Comparison of ENCODE assay signal across 28 cellular contexts in genomic region chr16:60748366-60748765, GRCh38.
"Had no signal": no experiment of that assay in that cellular context is flagged by ENCODE, and none has a peak within 500 bp of the region (broad histone marks: within the 10 kb centered on the region; RNA-seq: fewer than 3 reads in every experiment).

No MANE protein-coding gene starts in this region.

- H2AFZ ChIP-seq: hepatocyte had no signal

- H3K27me3 ChIP-seq: brain microvascular endothelial cell, esophagus muscularis mucosa, gastroesophageal sphincter, heart right ventricle, hepatocyte had no signal

- H3K9me3 ChIP-seq: esophagus muscularis mucosa, gastroesophageal sphincter, heart right ventricle had no signal

- H3K4me3 Mint-ChIP-seq: activated CD4-positive, alpha-beta memory T cell treated with anti-CD3 and anti-CD28 coated beads, Interleukin-2, amount 10 ng/mL, durations not matched to agents 7 days and 5 days; activated CD4-positive, alpha-beta T cell treated with anti-CD3 and anti-CD28 coated beads, Interleukin-2, amount 10 ng/mL, durations not matched to agents 7 days and 5 days; activated naive CD4-positive, alpha-beta T cell treated with anti-CD3 and anti-CD28 coated beads, Interleukin-2, amount 10 ng/mL, durations not matched to agents 7 days and 5 days; activated naive CD8-positive, alpha-beta T cell treated with anti-CD3 and anti-CD28 coated beads, Interleukin-2, amount 10 ng/mL, durations not matched to agents 7 days and 5 days; activated T-cell treated with anti-CD3 and anti-CD28 coated beads, Interleukin-2, amount 50 U/mL, for 24 hours; activated T-cell treated with anti-CD3 and anti-CD28 coated beads, Interleukin-2, amount 50 U/mL, for 72 hours; effector memory CD8-positive, alpha-beta T cell had no signal

- ATAC-seq: activated naive CD4-positive, alpha-beta T cell treated with anti-CD3 and anti-CD28 coated beads, Interleukin-2, amount 50 U/mL, for 72 hours; activated T-cell treated with anti-CD3 and anti-CD28 coated beads, Interleukin-2, amount 50 U/mL, for 72 hours; effector memory CD8-positive, alpha-beta T cell; gastroesophageal sphincter; heart right ventricle had no signal

- H3K4me1 Mint-ChIP-seq: activated CD4-positive, alpha-beta memory T cell treated with anti-CD3 and anti-CD28 coated beads, Interleukin-2, amount 10 ng/mL, durations not matched to agents 7 days and 5 days; activated CD4-positive, alpha-beta T cell treated with anti-CD3 and anti-CD28 coated beads, Interleukin-2, amount 10 ng/mL, durations not matched to agents 7 days and 5 days; activated naive CD4-positive, alpha-beta T cell treated with anti-CD3 and anti-CD28 coated beads, Interleukin-2, amount 10 ng/mL, durations not matched to agents 7 days and 5 days; activated naive CD8-positive, alpha-beta T cell treated with anti-CD3 and anti-CD28 coated beads, Interleukin-2, amount 10 ng/mL, durations not matched to agents 7 days and 5 days had no signal

- H3K4me1 ChIP-seq: esophagus muscularis mucosa, gastroesophageal sphincter, heart right ventricle had no signal

- H3K79me2 ChIP-seq: hepatocyte had no signal

- DNase-seq: activated CD4-positive, alpha-beta memory T cell treated with anti-CD3 and anti-CD28 coated beads, Interleukin-2, amount 10 ng/mL, durations not matched to agents 7 days and 5 days; activated CD4-positive, alpha-beta T cell treated with anti-CD3 and anti-CD28 coated beads for 4 hours; activated CD4-positive, alpha-beta T cell treated with anti-CD3 and anti-CD28 coated beads, Interleukin-2, amount 10 ng/mL, durations not matched to agents 7 days and 5 days; activated CD4-positive, alpha-beta T cell treated with anti-CD3 and anti-CD28 coated beads, Interleukin-2, amount 50 U/mL, for 4 hours; activated CD4-positive, CD25-positive, alpha-beta regulatory T cell; activated CD4-positive, CD25-positive, alpha-beta regulatory T cell treated with anti-CD3 and anti-CD28 coated beads, Interleukin-2, amount 50 U/mL, for 72 hours; activated CD8-positive, alpha-beta memory T cell treated with anti-CD3 and anti-CD28 coated beads, Interleukin-2, amount 50 U/mL, for 48 hours; activated gamma-delta T cell; activated naive CD4-positive, alpha-beta T cell; activated naive CD4-positive, alpha-beta T cell treated with anti-CD3 and anti-CD28 coated beads, Interleukin-2, amount 10 ng/mL, durations not matched to agents 7 days and 5 days; activated naive CD8-positive, alpha-beta T cell treated with anti-CD3 and anti-CD28 coated beads, Interleukin-2, amount 10 ng/mL, durations not matched to agents 7 days and 5 days; activated T-cell treated with anti-CD3 and anti-CD28 coated beads for 4 hours; activated T-cell treated with anti-CD3 and anti-CD28 coated beads, Interleukin-2, amount 50 U/mL, for 24 hours; activated T-cell treated with anti-CD3 and anti-CD28 coated beads, Interleukin-2, amount 50 U/mL, for 72 hours; brain microvascular endothelial cell; caudate nucleus; cortex of kidney; dermis blood vessel endothelial cell; effector CD4-positive, alpha-beta T cell; effector memory CD8-positive, alpha-beta T cell; erythroblast; foreskin melanocyte; heart right ventricle; T-helper 2 cell had no signal

- H3K27ac ChIP-seq: brain microvascular endothelial cell, esophagus muscularis mucosa, gastroesophageal sphincter, heart right ventricle, hepatocyte had no signal

- H3K4me2 ChIP-seq: hepatocyte had no signal

- H3K27ac Mint-ChIP-seq: activated CD4-positive, alpha-beta memory T cell treated with anti-CD3 and anti-CD28 coated beads, Interleukin-2, amount 10 ng/mL, durations not matched to agents 7 days and 5 days; activated CD4-positive, alpha-beta T cell treated with anti-CD3 and anti-CD28 coated beads, Interleukin-2, amount 10 ng/mL, durations not matched to agents 7 days and 5 days; activated naive CD4-positive, alpha-beta T cell treated with anti-CD3 and anti-CD28 coated beads, Interleukin-2, amount 10 ng/mL, durations not matched to agents 7 days and 5 days; activated naive CD4-positive, alpha-beta T cell treated with anti-CD3 and anti-CD28 coated beads, Interleukin-2, amount 50 U/mL, for 72 hours; activated naive CD8-positive, alpha-beta T cell treated with anti-CD3 and anti-CD28 coated beads, Interleukin-2, amount 10 ng/mL, durations not matched to agents 7 days and 5 days; activated T-cell treated with anti-CD3 and anti-CD28 coated beads, Interleukin-2, amount 50 U/mL, for 24 hours; activated T-cell treated with anti-CD3 and anti-CD28 coated beads, Interleukin-2, amount 50 U/mL, for 72 hours; effector memory CD8-positive, alpha-beta T cell had no signal

- H3K4me3 ChIP-seq: esophagus muscularis mucosa, gastroesophageal sphincter, heart right ventricle, hepatocyte had no signal

- H3K27me3 Mint-ChIP-seq: activated CD4-positive, alpha-beta memory T cell treated with anti-CD3 and anti-CD28 coated beads, Interleukin-2, amount 10 ng/mL, durations not matched to agents 7 days and 5 days; activated CD4-positive, alpha-beta T cell treated with anti-CD3 and anti-CD28 coated beads, Interleukin-2, amount 10 ng/mL, durations not matched to agents 7 days and 5 days; activated naive CD4-positive, alpha-beta T cell treated with anti-CD3 and anti-CD28 coated beads, Interleukin-2, amount 10 ng/mL, durations not matched to agents 7 days and 5 days; activated naive CD8-positive, alpha-beta T cell treated with anti-CD3 and anti-CD28 coated beads, Interleukin-2, amount 10 ng/mL, durations not matched to agents 7 days and 5 days; activated T-cell treated with anti-CD3 and anti-CD28 coated beads, Interleukin-2, amount 50 U/mL, for 24 hours; effector memory CD8-positive, alpha-beta T cell had no signal

- H3K36me3 ChIP-seq: brain microvascular endothelial cell, esophagus muscularis mucosa, gastroesophageal sphincter, heart right ventricle had no signal

- H3K36me3 Mint-ChIP-seq: activated naive CD4-positive, alpha-beta T cell treated with anti-CD3 and anti-CD28 coated beads, Interleukin-2, amount 10 ng/mL, durations not matched to agents 7 days and 5 days; activated naive CD8-positive, alpha-beta T cell treated with anti-CD3 and anti-CD28 coated beads, Interleukin-2, amount 10 ng/mL, durations not matched to agents 7 days and 5 days had no signal
